ENCODE assay signal across 2 cellular contexts in the genomic region with DNA sequence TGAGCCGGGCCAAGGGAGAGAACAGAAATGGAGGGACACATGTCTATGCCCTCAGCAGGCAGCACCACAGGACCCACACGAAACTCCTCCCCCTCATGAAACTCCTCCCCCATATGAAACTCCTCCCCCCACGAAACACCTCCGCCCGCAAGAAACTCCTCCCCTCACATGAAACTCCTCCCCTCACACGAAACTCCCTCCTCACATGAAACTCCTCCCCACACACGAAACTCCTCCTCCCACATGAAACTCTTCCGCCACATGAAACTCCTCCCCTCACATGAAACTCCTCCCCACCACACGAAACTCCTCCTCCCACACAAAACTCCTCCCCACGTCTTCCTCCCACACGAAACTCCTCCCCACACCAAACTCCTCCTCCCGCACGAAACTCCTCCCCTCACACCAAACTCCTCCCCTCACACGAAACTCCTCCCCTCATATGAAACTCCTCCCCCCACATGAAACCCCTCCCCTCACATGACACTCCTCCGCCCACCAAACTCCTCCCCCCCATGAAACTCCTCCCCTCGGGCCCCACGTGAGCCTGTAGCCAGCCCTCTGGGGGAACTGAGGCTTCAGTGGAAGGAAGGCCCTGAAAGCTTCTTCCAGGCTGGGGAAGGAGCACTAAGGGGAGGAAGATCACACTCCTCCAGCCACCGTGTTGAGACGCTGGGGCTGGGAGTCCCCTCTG.
TF ChIP-seq lines count a peak whose summit lies in the region.

No MANE protein-coding gene starts in this region.

TF ChIP-seq in A549, 52 proteins besides CTCF, POLR2A, EP300 and RAD21:
- TF ChIP-seq CHD4 (IDR thresholded peaks at IDR 0.05; ENCODE audit: borderline replicate concordance): no peak
- TF ChIP-seq NPAS2 (CRISPR knock-in tag; IDR thresholded peaks at IDR 0.05; ENCODE audit: borderline replicate concordance): no peak
- TF ChIP-seq, protein P1, sequence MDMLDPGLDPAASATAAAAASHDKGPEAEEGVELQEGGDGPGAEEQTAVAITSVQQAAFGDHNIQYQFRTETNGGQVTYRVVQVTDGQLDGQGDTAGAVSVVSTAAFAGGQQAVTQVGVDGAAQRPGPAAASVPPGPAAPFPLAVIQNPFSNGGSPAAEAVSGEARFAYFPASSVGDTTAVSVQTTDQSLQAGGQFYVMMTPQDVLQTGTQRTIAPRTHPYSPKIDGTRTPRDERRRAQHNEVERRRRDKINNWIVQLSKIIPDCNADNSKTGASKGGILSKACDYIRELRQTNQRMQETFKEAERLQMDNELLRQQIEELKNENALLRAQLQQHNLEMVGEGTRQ (IDR thresholded peaks at IDR 0.05): peak; percentile 61

TF ChIP-seq in IMR-90, 13 proteins besides CTCF, POLR2A, EP300 and RAD21:
- no peak for TF ChIP-seq MAFK (IDR thresholded peaks at IDR 0.05; ENCODE audit: low read depth, low read length)
- no peak for TF ChIP-seq MXI1 (IDR thresholded peaks at IDR 0.05; ENCODE audit: borderline replicate concordance, low read depth, low read length)
- TF ChIP-seq, protein P2, sequence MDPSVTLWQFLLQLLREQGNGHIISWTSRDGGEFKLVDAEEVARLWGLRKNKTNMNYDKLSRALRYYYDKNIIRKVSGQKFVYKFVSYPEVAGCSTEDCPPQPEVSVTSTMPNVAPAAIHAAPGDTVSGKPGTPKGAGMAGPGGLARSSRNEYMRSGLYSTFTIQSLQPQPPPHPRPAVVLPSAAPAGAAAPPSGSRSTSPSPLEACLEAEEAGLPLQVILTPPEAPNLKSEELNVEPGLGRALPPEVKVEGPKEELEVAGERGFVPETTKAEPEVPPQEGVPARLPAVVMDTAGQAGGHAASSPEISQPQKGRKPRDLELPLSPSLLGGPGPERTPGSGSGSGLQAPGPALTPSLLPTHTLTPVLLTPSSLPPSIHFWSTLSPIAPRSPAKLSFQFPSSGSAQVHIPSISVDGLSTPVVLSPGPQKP (IDR thresholded peaks at IDR 0.05; ENCODE audit: borderline replicate concordance, low read depth, low read length): no peak
- TF ChIP-seq RCOR1 (IDR thresholded peaks at IDR 0.05; ENCODE audit: insufficient replicate concordance, low read length): no peak
- TF ChIP-seq SMC3 (IDR thresholded peaks at IDR 0.05; ENCODE audit: low read depth, low read length): no peak
- no peak for TF ChIP-seq RFX5 (IDR thresholded peaks at IDR 0.05; ENCODE audit: low read depth, low read length)
- no peak for TF ChIP-seq BHLHE40 (IDR thresholded peaks at IDR 0.05; ENCODE audit: low read depth, low read length)
- no peak for TF ChIP-seq CEBPB (IDR thresholded peaks at IDR 0.05; ENCODE audit: low read depth, low read length)
